ENCODE assay signal across 10 cellular contexts in the genomic region with DNA sequence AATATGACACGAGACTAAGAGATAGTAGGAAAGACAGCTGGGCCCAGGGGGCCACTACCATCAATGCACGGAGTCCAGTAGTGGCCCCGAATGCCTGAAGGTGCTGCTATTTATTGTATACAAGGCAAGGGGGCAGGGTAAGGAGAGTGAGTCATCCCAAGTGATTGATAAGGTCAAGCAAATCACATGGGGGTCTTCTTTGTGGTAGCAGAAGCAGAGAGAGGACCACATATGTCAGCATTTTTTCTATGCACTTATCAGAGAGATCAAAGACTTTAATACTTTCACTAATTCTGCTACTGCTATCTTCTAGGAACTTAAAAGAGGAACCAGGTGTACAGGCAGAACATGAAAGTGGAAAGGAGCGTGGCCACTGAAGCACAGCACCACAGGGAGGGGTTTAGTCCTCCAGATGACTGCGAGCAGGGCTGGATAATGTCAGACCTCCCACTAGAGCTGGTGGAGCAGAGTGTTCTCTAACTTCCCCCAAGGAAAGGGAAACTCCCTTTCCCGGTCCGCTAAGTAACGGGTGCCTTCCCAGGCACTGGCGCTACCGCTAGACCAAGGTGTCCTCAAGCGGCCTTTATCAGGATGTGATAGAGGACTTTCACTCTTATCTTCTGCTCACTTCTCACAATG.
DNase-seq lines count a peak whose midpoint lies in the region; ATAC-seq lines count a peak whose summit lies in the region.
"Had no signal": no experiment of that assay in that cellular context is flagged by ENCODE, and none has a peak within 500 bp of the region (broad histone marks: within the 10 kb centered on the region; RNA-seq: fewer than 3 reads in every experiment).

No MANE protein-coding gene starts in this region.

- intact Hi-C loops in head of caudate nucleus (cut with DNase I) = no loop called here

- DNase-seq in Ammon's horn (ENCODE audit: low spot score) = peak; percentile 42
- peak; percentile 19 for DNase-seq in NOMO-1 treated with dmso at 0.1 percent for 144 hours (lab: John Stamatoyannopoulos, UW; ENCODE audit: unreplicated experiment)
- peak; percentile 61 for DNase-seq in kidney glomerular epithelial cell (lab: John Stamatoyannopoulos, UW)
- DNase-seq in head of caudate nucleus = no peak
- no peak for DNase-seq in stimulated activated CD4-positive, alpha-beta T cell treated with anti-CD3 and anti-CD28 coated beads, Interleukin-2, amount 100 ng/mL, for 24 hours
- DNase-seq: NCI-H2171 treated with DMSO at 0.1 percent for 48 hours, small intestine had no signal

- ATAC-seq in GM18867 (IDR thresholded peaks at IDR 0.05; ENCODE audit: unreplicated experiment) (peak; percentile 32), HG02763 (IDR thresholded peaks at IDR 0.05; ENCODE audit: unreplicated experiment) (no peak), GM21447 (IDR thresholded peaks at IDR 0.05; ENCODE audit: unreplicated experiment) (no peak)

Comparison
In these comparisons a context has a peak if more than half of its experiments do, and no peak if none do; other contexts are left out.
1. DNase-seq: peak in Ammon's horn (single experiment), NOMO-1 treated with dmso at 0.1 percent for 144 hours (single experiment) and kidney glomerular epithelial cell (single experiment); none in head of caudate nucleus (0 of 42) and stimulated activated CD4-positive, alpha-beta T cell treated with anti-CD3 and anti-CD28 coated beads, Interleukin-2, amount 100 ng/mL, for 24 hours (0 of 2).